ENCODE assay signal across 19 cellular contexts in genomic region chr9:130931508-130932150, GRCh38. TPM values are rescaled to one million over a fixed set of nuclear protein-coding genes. Genes with fewer than 3 reads are reported as not detected.
DNase-seq lines count a peak whose midpoint lies in the region; ATAC-seq, FAIRE-seq and TF ChIP-seq lines count a peak whose summit lies in the region.
"Had no signal": no experiment of that assay in that cellular context is flagged by ENCODE, and none has a peak within 500 bp of the region (broad histone marks: within the 10 kb centered on the region; RNA-seq: fewer than 3 reads in every experiment).

No MANE protein-coding gene starts in this region.

- DNase-seq in GM19238 (ENCODE audit: insufficient read length, low spot score) = peak; percentile 51
- peak; percentile 64 for DNase-seq in GM12878 (ENCODE audit: low read depth, low spot score)
- no peak for DNase-seq in GM12892 (ENCODE audit: insufficient read length)
- no peak for DNase-seq in MM.1S
- no peak for DNase-seq in ureter (ENCODE audit: low spot score)
- no peak for DNase-seq in DMS114 treated with DMSO at 0.1 percent for 48 hours (lab: John Stamatoyannopoulos, UW; ENCODE audit: unreplicated experiment)
- DNase-seq: activated naive CD8-positive, alpha-beta T cell treated with anti-CD3 and anti-CD28 coated beads for 36 hours; GF-D8; NCI-H1436; NCI-H748 treated with DMSO at 0.1 percent for 48 hours; SIG-M5 had no signal

- H3K79me2 ChIP-seq in DOHH2 (ENCODE audit: control insufficient read depth, low read length) (no peaks in the 10 kb centered on the region), GM12878 (ENCODE audit: control insufficient read depth, insufficient read depth, low read length) (no peaks in the 10 kb centered on the region), MM.1S (ENCODE audit: low read length) (no peaks in the 10 kb centered on the region)

- no peak overlapping the region; the same call in 1 of the 2 replicates for H2AFZ ChIP-seq in GM12878 (ENCODE audit: control insufficient read depth, low read depth, low read length)
- H2AFZ ChIP-seq in MM.1S (ENCODE audit: low read length) = no peak overlapping the region

- FAIRE-seq in GM12878 (lab: Jason Lieb, UNC) (peak; percentile 64), GM12892 (lab: Jason Lieb, UNC) (no peak)

- TF ChIP-seq POLR2A in GM12878 (IDR thresholded peaks at IDR 0.05; ENCODE audit: low read depth, low read length) = no peak
- TF ChIP-seq POLR2A in GM12892 (IDR thresholded peaks at IDR 0.05; ENCODE audit: low read depth, low read length) = no peak

- no peak for TF ChIP-seq RAD21 in GM12878 (IDR thresholded peaks at IDR 0.05; ENCODE audit: insufficient read depth, low read depth, low read length)

- H3K4me3 ChIP-seq in DOHH2 (ENCODE audit: low read length) (peak overlapping the region; percentile 24), GM12878 (no peak overlapping the region), MM.1S (ENCODE audit: low read length) (no peak overlapping the region)

- no peak overlapping the region for H3K9ac ChIP-seq in GM12878 (ENCODE audit: control insufficient read depth, insufficient read depth, low read length)
- H3K9ac ChIP-seq in MM.1S (ENCODE audit: low read length) = no peak overlapping the region

- POLR2A ChIA-PET in GM12878 (lab: Charles Lee) = no interaction called here

- H3K27me3 ChIP-seq in DOHH2 (ENCODE audit: control insufficient read depth, low read length) = peaks cover 12% of the 10 kb centered on the region
- peaks cover 0 to 4% of the 10 kb centered on the region in 2 experiments; a peak in 1 of 4 replicates for H3K27me3 ChIP-seq in GM12878 (replicated peaks in 1 of 2; ENCODE audit: control insufficient read depth in 2 of 2, insufficient read depth in 2 of 2, low read length in 1 of 2)
- peaks cover 97% of the 10 kb centered on the region for H3K27me3 ChIP-seq in MM.1S (replicated peaks; ENCODE audit: insufficient read depth, low read length)

- H3K36me3 ChIP-seq in DOHH2 (ENCODE audit: control insufficient read depth, low read length) = no peaks in the 10 kb centered on the region
- no peaks in the 10 kb centered on the region for H3K36me3 ChIP-seq in GM12878 (ENCODE audit: control insufficient read depth in 2 of 2, insufficient read depth in 2 of 2, low read length in 1 of 2)
- H3K36me3 ChIP-seq in MM.1S (replicated peaks; ENCODE audit: insufficient read depth, low read length) = no peaks in the 10 kb centered on the region
- H3K36me3 ChIP-seq: neutrophil had no signal

- H3K27ac ChIP-seq in DOHH2 (ENCODE audit: low read depth, low read length) (no peak overlapping the region), GM12878 (ENCODE audit: control insufficient read depth, insufficient read depth) (no peak overlapping the region), MM.1S (ENCODE audit: low read length) (no peak overlapping the region)
- H3K27ac ChIP-seq: neutrophil had no signal

- intact Hi-C loops in GM12878 (cut with micrococcal nuclease; ENCODE audit: unreplicated experiment) = loop anchor here (10.0 kb wide), 1 partner anchor 113 kb away; no protein-coding TSS in a partner anchor

- in situ Hi-C loops in GM12878 (cut with MboI) = no loop called here

- H4K20me1 ChIP-seq in DOHH2 (ENCODE audit: control insufficient read depth, insufficient read depth, low read depth, low read length) = no peaks in the 10 kb centered on the region
- peaks cover 8% of the 10 kb centered on the region for H4K20me1 ChIP-seq in GM12878 (ENCODE audit: control insufficient read depth, insufficient read depth)
- no peaks in the 10 kb centered on the region for H4K20me1 ChIP-seq in MM.1S (ENCODE audit: insufficient read depth, low read length)

- CTCF ChIA-PET in GM12878 (lab: Yijun Ruan, JAX) = interaction anchor here (1.0 to 7.8 kb wide), 2 partner anchors 63 to 67 kb away, joined by 3 to 89 read pairs; no protein-coding TSS in a partner anchor

- peak; percentile 63 for ATAC-seq in HG03175 (IDR thresholded peaks at IDR 0.05; ENCODE audit: unreplicated experiment)
- peak; percentile 79 for ATAC-seq in GM12878
- ATAC-seq: HCT116 had no signal

- H3K9me3 ChIP-seq in DOHH2 (ENCODE audit: control insufficient read depth, insufficient read depth, low read length) (no peaks in the 10 kb centered on the region), GM12878 (replicated peaks; ENCODE audit: control insufficient read depth, insufficient read depth, low read length) (no peaks in the 10 kb centered on the region), MM.1S (replicated peaks; ENCODE audit: insufficient read depth, low read length) (no peaks in the 10 kb centered on the region)
- H3K9me3 ChIP-seq: neutrophil had no signal

- no TSS peak for BruUV-seq in GM12878 (replicated peaks; lab: Mats Ljungman, UMichigan)

- H3K4me1 ChIP-seq in DOHH2 (ENCODE audit: control insufficient read depth, low read length) (peaks cover 46% of the 10 kb centered on the region), GM12878 (ENCODE audit: control insufficient read depth, insufficient read depth, low read length) (peaks cover 39% of the 10 kb centered on the region), MM.1S (ENCODE audit: low read length) (no peaks in the 10 kb centered on the region)

- TF ChIP-seq CTCF in DOHH2 (IDR thresholded peaks at IDR 0.05; ENCODE audit: low read depth, low read length, poor library complexity, severe bottlenecking) (no peak), GM12878 (IDR thresholded peaks at IDR 0.05 in 2 of 3, conservative IDR thresholded peaks at IDR 0.05 in 1 of 3; ENCODE audit: control insufficient read depth in 2 of 3, extremely low read depth in 1 of 3, insufficient read depth in 1 of 3, low read depth in 3 of 3, low read length in 3 of 3) (no peak), MM.1S (IDR thresholded peaks at IDR 0.05; ENCODE audit: low read length) (no peak)

- TF ChIP-seq EP300 in GM12878 (IDR thresholded peaks at IDR 0.05; ENCODE audit: borderline replicate concordance in 1 of 2, control insufficient read depth in 1 of 2, low read depth in 2 of 2, low read length in 2 of 2) = peak in 1 of 2 experiments; percentile 50; a peak in 1 of 4 replicates

- RAD21 ChIA-PET in GM12878 (lab: Charles Lee; ENCODE audit: unreplicated experiment) = interaction anchor here (1.6 kb wide), 1 partner anchor 62 kb away, joined by 6 read pairs; no protein-coding TSS in a partner anchor

- 6% methylated on average over 19 of the region's 19 CpGs for WGBS in GM12878 (ENCODE audit: insufficient coverage, insufficient replicate concordance, low lambda C conversion rate, missing lambda C conversion rate)

- SMC1A ChIA-PET in GM12878 (lab: Charles Lee; ENCODE audit: uncharacterized antibody, unreplicated experiment) = interaction anchor here (1.0 to 3.3 kb wide), 2 partner anchors 61 to 65 kb away, joined by 3 to 20 read pairs; no protein-coding TSS in a partner anchor

- H3K9me2 ChIP-seq in DOHH2 (replicated peaks; ENCODE audit: control insufficient read depth, low read length) (no peaks in the 10 kb centered on the region), MM.1S (replicated peaks; ENCODE audit: insufficient read depth, low read length) (no peaks in the 10 kb centered on the region)

- H3K4me2 ChIP-seq in DOHH2 (ENCODE audit: low read length) = peak overlapping the region; percentile 52
- peak overlapping the region; percentile 66 for H3K4me2 ChIP-seq in GM12878 (ENCODE audit: control insufficient read depth, insufficient read depth)
- H3K4me2 ChIP-seq in MM.1S (ENCODE audit: low read depth, low read length) = no peak overlapping the region

- no peaks in the 10 kb centered on the region for H3F3A ChIP-seq in DOHH2 (ENCODE audit: control insufficient read depth, insufficient read depth)
- H3F3A ChIP-seq in MM.1S (ENCODE audit: insufficient read depth, low read length) = no peaks in the 10 kb centered on the region

TF ChIP-seq in GM12878, 131 proteins besides CTCF, POLR2A, EP300 and RAD21 (continues in another document):
- TF ChIP-seq HDAC2 (IDR thresholded peaks at IDR 0.05) (no peak), NR2C2 (IDR thresholded peaks at IDR 0.05; ENCODE audit: borderline replicate concordance, control insufficient read depth, insufficient read length, low read depth) (no peak), TCF7 (IDR thresholded peaks at IDR 0.05; ENCODE audit: borderline replicate concordance) (no peak)

RNA-seq across cellular contexts. Expression of gene FIBCD1, which starts 7.4 kb away (rescaled TPM):
- not detected in 2 replicates for total RNA-seq in GM12878 (2013; cell fraction: nucleolus; rRNA removed)
- total RNA-seq in GM12878 (2014; rRNA removed) = 2.5 TPM in 1 of 2 replicates, not detected in the other
- not detected in 2 replicates for total RNA-seq in GM12878 (2014; rRNA removed; fragmentation: Illumina TruSeq; extraction: Trizol)
- total RNA-seq in GM12878 (2021) = 0.08 and 0.95 TPM in 2 replicates
- polyA plus RNA-seq in GM12878 (2011; ENCODE audit: low read depth) = not detected
- polyA plus RNA-seq in GM12878 (2011; rRNA removed) = 0.07 TPM in 1 of 2 replicates, not detected in the other
- 0.32 and 0.36 TPM in 2 replicates for polyA plus RNA-seq in GM12878 (2011; cell fraction: cytosol; rRNA removed)
- 0.13 and 0.45 TPM in 2 replicates for polyA plus RNA-seq in GM12878 (2011; cell fraction: nucleus; rRNA removed)
- not detected in 2 replicates for polyA plus RNA-seq in GM12878 (2012)
- not detected in 2 replicates for polyA plus RNA-seq in GM12878 (2014; fragmentation: Illumina TruSeq; extraction: Trizol)
- not detected for polyA plus RNA-seq in GM12878 (2014; fragmentation: Nextera tagmentation; extraction: Ambion mirVana)
- 0.04 and 0.41 TPM in 2 replicates for polyA plus RNA-seq in GM12878 (2014; rRNA removed)
- under 1 TPM in 1 of 2 experiments, not detected in 1; 0.44 TPM for polyA plus RNA-seq in GM12878 (2016; fragmentation: Nextera tagmentation; extraction: Ambion mirVana)
- not detected in 2 replicates for polyA minus RNA-seq in GM12878 (2011; rRNA and poly(A)+ RNA removed)
- 0.40 TPM in 1 of 2 replicates, not detected in the other for polyA minus RNA-seq in GM12878 (2011; cell fraction: cytosol; rRNA and poly(A)+ RNA removed)
- polyA minus RNA-seq in GM12878 (2011; cell fraction: nucleus; rRNA and poly(A)+ RNA removed) = not detected in 2 replicates
- polyA plus RNA-seq in GM12892 (2012; ENCODE audit: missing spikeins) = not detected
- total RNA-seq in ureter = not detected
- total RNA-seq: activated naive CD8-positive, alpha-beta T cell treated with anti-CD3 and anti-CD28 coated beads for 36 hours; lung microvascular endothelial cell had no signal

RNA-seq across cellular contexts. Expression of gene QRFP, which starts 35.0 kb away (rescaled TPM):
- total RNA-seq in GM12878 (2013; cell fraction: nucleolus; rRNA removed) = not detected in 2 replicates
- total RNA-seq in GM12878 (2014; rRNA removed) (not detected in 2 replicates), GM12878 (2014; rRNA removed; fragmentation: Illumina TruSeq; extraction: Trizol) (not detected in 2 replicates), GM12878 (2021) (not detected in 2 replicates), ureter (not detected)
- not detected for polyA plus RNA-seq in GM12878 (2011; ENCODE audit: low read depth)
- polyA plus RNA-seq in GM12878 (2011; rRNA removed) (not detected in 2 replicates), GM12878 (2014; fragmentation: Illumina TruSeq; extraction: Trizol) (not detected in 2 replicates), GM12878 (2014; fragmentation: Nextera tagmentation; extraction: Ambion mirVana) (not detected), GM12878 (2014; rRNA removed) (not detected in 2 replicates), GM12878 (2016; fragmentation: Nextera tagmentation; extraction: Ambion mirVana) (not detected)
- polyA plus RNA-seq in GM12878 (2011; cell fraction: cytosol; rRNA removed) = not detected in 2 replicates
- not detected in 2 replicates for polyA plus RNA-seq in GM12878 (2011; cell fraction: nucleus; rRNA removed)
- 0.12 and 0.14 TPM in 2 replicates for polyA plus RNA-seq in GM12878 (2012)
- polyA minus RNA-seq in GM12878 (2011; rRNA and poly(A)+ RNA removed) = not detected in 2 replicates
- not detected in 2 replicates for polyA minus RNA-seq in GM12878 (2011; cell fraction: cytosol; rRNA and poly(A)+ RNA removed)
- polyA minus RNA-seq in GM12878 (2011; cell fraction: nucleus; rRNA and poly(A)+ RNA removed) = not detected in 2 replicates
- 0.21 TPM for polyA plus RNA-seq in GM12892 (2012; ENCODE audit: missing spikeins)
- total RNA-seq: activated naive CD8-positive, alpha-beta T cell treated with anti-CD3 and anti-CD28 coated beads for 36 hours; cerebellum; epithelial cell of proximal tubule; lung microvascular endothelial cell had no signal
- polyA plus RNA-seq: BJ had no signal

Comparison
In these comparisons a context has a peak if more than half of its experiments do, and no peak if none do; other contexts are left out.
1. DNase-seq: peak in GM19238 (single experiment) and GM12878 (single experiment); none in GM12892 (single experiment), MM.1S (single experiment), ureter (single experiment) and DMS114 treated with DMSO at 0.1 percent for 48 hours (single experiment).